In genomic region chr17:58531122-58531521, GRCh38 we compare ENCODE assay signal across 9 cellular contexts. TPM values are rescaled to one million over a fixed set of nuclear protein-coding genes. Genes with fewer than 3 reads are reported as not detected.
A peak's percentile ranks its signal among the peaks of the same experiment; 100 is the strongest.
DNase-seq lines count a peak whose midpoint lies in the region; ATAC-seq and TF ChIP-seq lines count a peak whose summit lies in the region.
"Had no signal": no experiment of that assay in that cellular context is flagged by ENCODE, and none has a peak within 500 bp of the region (broad histone marks: within the 10 kb centered on the region; RNA-seq: fewer than 3 reads in every experiment).

No MANE protein-coding gene starts in this region.

- peaks cover 22% of the 10 kb centered on the region for H3K27me3 ChIP-seq in ectodermal cell (ENCODE audit: control insufficient read depth, insufficient read depth, low read length, poor library complexity, severe bottlenecking)

- H3K4me3 Mint-ChIP-seq in natural killer cell treated with Interleukin-12 subunit alpha and Interleukin-12 subunit beta and Interleukin-15 and Interleukin-18, amount 100 ng/mL, for 72 hours, result peak overlapping the region; percentile 30

- no peaks in the 10 kb centered on the region for H3K36me3 Mint-ChIP-seq in natural killer cell treated with Interleukin-12 subunit alpha and Interleukin-12 subunit beta and Interleukin-15 and Interleukin-18, amount 100 ng/mL, for 72 hours

- DNase-seq in AG04449 (ENCODE audit: low read depth, low spot score) (no peak), SHP77 (lab: John Stamatoyannopoulos, UW) (no peak), dedifferentiated amniotic fluid mesenchymal stem cell (ENCODE audit: extremely low spot score) (no peak), AG08395 (ENCODE audit: low spot score) (no peak)
- DNase-seq in Jurkat, Clone E6-1 (ENCODE audit: low read depth, low spot score), result no peak
- DNase-seq in natural killer cell treated with Interleukin-12 subunit alpha and Interleukin-12 subunit beta and Interleukin-15 and Interleukin-18, amount 100 ng/mL, for 72 hours (ENCODE audit: low spot score), result no peak

- POLR2A ChIA-PET in AG04449 (lab: Yijun Ruan, JAX), result no interaction called here

- H3K4me3 ChIP-seq in AG04449 (ENCODE audit: low read depth, low read length) (peak overlapping the region; percentile 55), ectodermal cell (ENCODE audit: insufficient read depth, low read depth, low read length) (peak overlapping the region; percentile 55)
- peak overlapping the region; percentile 28 for H3K4me3 ChIP-seq in Jurkat, Clone E6-1 (ENCODE audit: low read length)

- H3K9me3 Mint-ChIP-seq in natural killer cell treated with Interleukin-12 subunit alpha and Interleukin-12 subunit beta and Interleukin-15 and Interleukin-18, amount 100 ng/mL, for 72 hours, result no peaks in the 10 kb centered on the region

- WGBS in ectodermal cell, 2 experiments, result 10 to 18% methylated on average over 3 of the region's 3 CpGs

- H3K4me1 Mint-ChIP-seq in natural killer cell treated with Interleukin-12 subunit alpha and Interleukin-12 subunit beta and Interleukin-15 and Interleukin-18, amount 100 ng/mL, for 72 hours (ENCODE audit: low read depth in 2 of 2), result peaks cover 0 to 15% of the 10 kb centered on the region in 2 donors

- no peak for ATAC-seq in natural killer cell treated with Interleukin-12 subunit alpha and Interleukin-12 subunit beta and Interleukin-15 and Interleukin-18, amount 100 ng/mL, for 72 hours
- no peak for ATAC-seq in GM21825 (IDR thresholded peaks at IDR 0.05; ENCODE audit: unreplicated experiment)

- no peaks in the 10 kb centered on the region for H3K36me3 ChIP-seq in ectodermal cell (ENCODE audit: control insufficient read depth, insufficient read depth, low read length)

- CTCF ChIA-PET in AG04449 (lab: Yijun Ruan, JAX), result interaction anchor here (1.1 to 1.4 kb wide), 2 partner anchors 11 to 47 kb away, joined by 3 to 4 read pairs; no protein-coding TSS in a partner anchor

- no peak overlapping the region for H3K27ac Mint-ChIP-seq in natural killer cell treated with Interleukin-12 subunit alpha and Interleukin-12 subunit beta and Interleukin-15 and Interleukin-18, amount 100 ng/mL, for 72 hours

- peaks cover 19 to 25% of the 10 kb centered on the region in 2 donors for H3K27me3 Mint-ChIP-seq in natural killer cell treated with Interleukin-12 subunit alpha and Interleukin-12 subunit beta and Interleukin-15 and Interleukin-18, amount 100 ng/mL, for 72 hours

- no peak overlapping the region for H3K27ac ChIP-seq in ectodermal cell (ENCODE audit: insufficient read depth, low read depth, low read length, poor library complexity, severe bottlenecking)

- H3K9me3 ChIP-seq in ectodermal cell (ENCODE audit: control insufficient read depth, low read length), result no peaks in the 10 kb centered on the region

- no peak for TF ChIP-seq CTCF in AG04449 (IDR thresholded peaks at IDR 0.05; ENCODE audit: insufficient read depth, low read length, missing control alignments)

- peaks cover 33% of the 10 kb centered on the region for H3K4me1 ChIP-seq in ectodermal cell (ENCODE audit: control insufficient read depth, insufficient read depth, low read length)

RNA-seq across cellular contexts. Expression of gene MTMR4, which starts 16.7 kb away (rescaled TPM):
- polyA plus RNA-seq in Jurkat, Clone E6-1 (2012; ENCODE audit: insufficient read depth, insufficient read length), result 26.3 TPM
- 30.2 TPM for polyA plus RNA-seq in ectodermal cell (2013, experiment 1 of 4)
- polyA plus RNA-seq in ectodermal cell (2013, experiment 2 of 4), result 31.9 TPM
- 24.6 TPM for polyA plus RNA-seq in ectodermal cell (2013, experiment 3 of 4)
- 26.9 TPM for polyA plus RNA-seq in ectodermal cell (2013, experiment 4 of 4)
- 100 to 1,000 TPM in 1 of 2 donors, 10 to 100 TPM in 1; 60.1 to 104 TPM for total RNA-seq in natural killer cell treated with Interleukin-12 subunit alpha and Interleukin-12 subunit beta and Interleukin-15 and Interleukin-18, amount 100 ng/mL, for 72 hours

RNA-seq across cellular contexts. Expression of gene HSF5, which starts 42.9 kb away (rescaled TPM):
- not detected for polyA plus RNA-seq in Jurkat, Clone E6-1 (2012; ENCODE audit: insufficient read depth, insufficient read length)
- polyA plus RNA-seq in ectodermal cell (2013, experiment 1 of 4), result not detected
- polyA plus RNA-seq in ectodermal cell (2013, experiment 2 of 4), result not detected
- not detected for polyA plus RNA-seq in ectodermal cell (2013, experiment 3 of 4)
- polyA plus RNA-seq in ectodermal cell (2013, experiment 4 of 4), result not detected
- total RNA-seq in natural killer cell treated with Interleukin-12 subunit alpha and Interleukin-12 subunit beta and Interleukin-15 and Interleukin-18, amount 100 ng/mL, for 72 hours, result 1 to 10 TPM; 1.7 to 3.3 TPM
- total RNA-seq: dermis microvascular lymphatic vessel endothelial cell had no signal
